ENCODE assay signal across 16 cellular contexts in the genomic region with DNA sequence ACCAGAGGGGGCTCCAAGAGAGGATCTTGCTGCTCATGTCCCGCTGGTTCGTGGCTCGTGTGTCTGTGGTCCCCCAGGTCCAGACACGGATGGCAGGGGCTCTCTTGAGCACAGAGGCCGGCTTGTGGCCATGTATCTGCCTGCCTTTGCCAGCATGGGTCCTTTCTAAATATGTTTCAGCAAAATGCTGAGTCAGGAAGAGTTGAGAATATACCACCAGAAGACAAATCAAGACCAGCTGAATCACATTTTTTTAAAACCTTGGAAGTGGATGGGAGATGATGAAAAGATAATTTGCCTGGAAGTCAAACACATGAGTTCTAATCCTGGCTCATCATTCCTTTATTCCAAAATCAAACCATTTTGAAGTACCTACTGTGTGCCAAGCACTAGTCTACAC. TPM values are rescaled to one million over a fixed set of nuclear protein-coding genes. Genes with fewer than 3 reads are reported as not detected.
DNase-seq lines count a peak whose midpoint lies in the region; ATAC-seq, FAIRE-seq and TF ChIP-seq lines count a peak whose summit lies in the region.
"Had no signal": no experiment of that assay in that cellular context is flagged by ENCODE, and none has a peak within 500 bp of the region (broad histone marks: within the 10 kb centered on the region; RNA-seq: fewer than 3 reads in every experiment).

No MANE protein-coding gene starts in this region.

- peak overlapping the region; percentile 79 for H2BK5ac ChIP-seq in trophoblast cell (ENCODE audit: low read depth, low read length, poor library complexity)

- no peak overlapping the region for H3K23ac ChIP-seq in trophoblast cell (ENCODE audit: low read length)

- H2BK12ac ChIP-seq in trophoblast cell (ENCODE audit: low read length), result peak overlapping the region; percentile 89

- H3K4me1 ChIP-seq in left ventricle myocardium inferior (peaks cover 90% of the 10 kb centered on the region), trophoblast cell (ENCODE audit: control insufficient read depth in 1 of 2, insufficient read depth in 2 of 2, low read length in 2 of 2) (peaks cover 31 to 53% of the 10 kb centered on the region in 2 experiments)

- no peak overlapping the region for H3K4me2 ChIP-seq in trophoblast cell (ENCODE audit: low read length)

- peak overlapping the region; percentile 88 for H3K18ac ChIP-seq in trophoblast cell (ENCODE audit: low read length)

- no peak overlapping the region for H4K12ac ChIP-seq in trophoblast cell (ENCODE audit: low read depth, low read length)

- H3K79me2 ChIP-seq in trophoblast cell (ENCODE audit: control insufficient read depth, insufficient read depth, low read length, poor library complexity), result peaks cover 11% of the 10 kb centered on the region

- no peak for ATAC-seq in left cardiac atrium
- ATAC-seq in HG02642 (IDR thresholded peaks at IDR 0.05; ENCODE audit: poor library complexity, unreplicated experiment), result no peak
- no peak for ATAC-seq in HG03457 (IDR thresholded peaks at IDR 0.05; ENCODE audit: unreplicated experiment)
- ATAC-seq: activated CD8-positive, alpha-beta T cell treated with anti-CD3 and anti-CD28 coated beads for 36 hours; stimulated activated naive CD8-positive, alpha-beta T cell treated with anti-CD3 and anti-CD28 coated beads, Interleukin-15, Interleukin-2, amounts not matched to agents 100 U/mL and 50 U/mL, for 24 hours had no signal

- FAIRE-seq in frontal cortex (lab: Jason Lieb, UNC), result no peak
- FAIRE-seq: H54, TTC549 had no signal

- H4K91ac ChIP-seq in trophoblast cell (ENCODE audit: low read depth, low read length), result peak overlapping the region; percentile 95

- peak overlapping the region; percentile 51 for H2AK5ac ChIP-seq in trophoblast cell (ENCODE audit: low read length)

- intact Hi-C loops in left ventricle myocardium inferior (cut with micrococcal nuclease) (no loop called here), left cardiac atrium (cut with DNase I) (no loop called here)

- no peak overlapping the region for H3K9ac ChIP-seq in trophoblast cell (ENCODE audit: low read length)

- TF ChIP-seq CTCF in left ventricle myocardium inferior (IDR thresholded peaks at IDR 0.05; ENCODE audit: borderline replicate concordance) (no peak), GM13976 (IDR thresholded peaks at IDR 0.05; ENCODE audit: borderline replicate concordance, control extremely low read depth, extremely low read depth, insufficient read depth, missing control alignments) (no peak)

- H3K27ac ChIP-seq in left ventricle myocardium inferior (replicated peaks), result peak overlapping the region; percentile 82
- peak overlapping the region; percentile 98 for H3K27ac ChIP-seq in trophoblast cell (ENCODE audit: low read depth, low read length)
- H3K27ac ChIP-seq: epithelial cell of prostate had no signal

- H3K79me1 ChIP-seq in trophoblast cell (ENCODE audit: low read length), result peaks cover 50% of the 10 kb centered on the region

- no peak for DNase-seq in left ventricle myocardium inferior
- DNase-seq in left cardiac atrium, result no peak
- DNase-seq in fibroblast of peridontal ligament (ENCODE audit: extremely low read depth), result peak; percentile 69
- DNase-seq in trophoblast cell, result peak in 1 of 2 donors; percentile 39
- DNase-seq in GM13976 (ENCODE audit: low spot score), result no peak
- DNase-seq in frontal cortex (ENCODE audit: low spot score in 2 of 2), result no peak
- DNase-seq: activated CD8-positive, alpha-beta T cell treated with anti-CD3 and anti-CD28 coated beads for 36 hours; activated effector memory CD4-positive, alpha-beta T cell treated with Interleukin-2 at 50 U/mL for 16 hours; NCI-H2029; NCI-H748 treated with DMSO at 0.1 percent for 48 hours; stimulated activated naive CD8-positive, alpha-beta T cell treated with anti-CD3 and anti-CD28 coated beads, Interleukin-15, Interleukin-2, amounts not matched to agents 100 U/mL and 50 U/mL, for 24 hours had no signal

- peak overlapping the region; percentile 66 for H3K4ac ChIP-seq in trophoblast cell (ENCODE audit: low read depth, low read length)

- H3K9me3 ChIP-seq in left ventricle myocardium inferior (replicated peaks) (no peaks in the 10 kb centered on the region), trophoblast cell (ENCODE audit: insufficient read depth, low read depth, low read length) (no peaks in the 10 kb centered on the region)

- H3K27me3 ChIP-seq in left ventricle myocardium inferior (ENCODE audit: low read depth) (no peaks in the 10 kb centered on the region), trophoblast cell (ENCODE audit: insufficient read depth, low read length) (no peaks in the 10 kb centered on the region)

- H3K4me3 ChIP-seq in left ventricle myocardium inferior (peak overlapping the region; percentile 10), trophoblast cell (ENCODE audit: low read depth, low read length) (no peak overlapping the region)

- peak overlapping the region; percentile 77 for H4K8ac ChIP-seq in trophoblast cell (ENCODE audit: low read depth, low read length)

- peak overlapping the region; percentile 74 for H3K14ac ChIP-seq in trophoblast cell (ENCODE audit: low read length)

- no CpG with 5 or more reads among the region's 5 CpGs for WGBS in trophoblast cell (ENCODE audit: extremely low coverage, insufficient coverage, insufficient read length)

- H3K36me3 ChIP-seq in left ventricle myocardium inferior, result peaks cover 47% of the 10 kb centered on the region
- peaks cover 31 to 62% of the 10 kb centered on the region in 2 experiments for H3K36me3 ChIP-seq in trophoblast cell (ENCODE audit: control insufficient read depth in 1 of 2, insufficient read depth in 2 of 2, low read length in 2 of 2)

- in situ Hi-C loops in GM13976 (cut with MboI; ENCODE audit: low sequenced_read_pairs, unreplicated experiment), result no loop called here

- H2AFZ ChIP-seq in trophoblast cell (ENCODE audit: insufficient read depth, low read length, poor library complexity), result peak overlapping the region; percentile 61

- peak overlapping the region; percentile 94 for H2BK120ac ChIP-seq in trophoblast cell (ENCODE audit: insufficient read depth, low read length, poor library complexity)

RNA-seq across cellular contexts. Expression of a gene that starts 58.0 kb away (rescaled TPM):
- 42.1 TPM for total RNA-seq in left ventricle myocardium inferior
- 10 to 100 TPM; 20.4 to 40.1 TPM for total RNA-seq in left cardiac atrium
- polyA plus RNA-seq in trophoblast cell (2013), result 34.0 and 34.8 TPM in 2 replicates
- 54.6 TPM for total RNA-seq in frontal cortex
- total RNA-seq: activated CD8-positive, alpha-beta T cell treated with anti-CD3 and anti-CD28 coated beads for 36 hours had no signal
